8 cellular contexts compared by ENCODE assay signal in the genomic region with DNA sequence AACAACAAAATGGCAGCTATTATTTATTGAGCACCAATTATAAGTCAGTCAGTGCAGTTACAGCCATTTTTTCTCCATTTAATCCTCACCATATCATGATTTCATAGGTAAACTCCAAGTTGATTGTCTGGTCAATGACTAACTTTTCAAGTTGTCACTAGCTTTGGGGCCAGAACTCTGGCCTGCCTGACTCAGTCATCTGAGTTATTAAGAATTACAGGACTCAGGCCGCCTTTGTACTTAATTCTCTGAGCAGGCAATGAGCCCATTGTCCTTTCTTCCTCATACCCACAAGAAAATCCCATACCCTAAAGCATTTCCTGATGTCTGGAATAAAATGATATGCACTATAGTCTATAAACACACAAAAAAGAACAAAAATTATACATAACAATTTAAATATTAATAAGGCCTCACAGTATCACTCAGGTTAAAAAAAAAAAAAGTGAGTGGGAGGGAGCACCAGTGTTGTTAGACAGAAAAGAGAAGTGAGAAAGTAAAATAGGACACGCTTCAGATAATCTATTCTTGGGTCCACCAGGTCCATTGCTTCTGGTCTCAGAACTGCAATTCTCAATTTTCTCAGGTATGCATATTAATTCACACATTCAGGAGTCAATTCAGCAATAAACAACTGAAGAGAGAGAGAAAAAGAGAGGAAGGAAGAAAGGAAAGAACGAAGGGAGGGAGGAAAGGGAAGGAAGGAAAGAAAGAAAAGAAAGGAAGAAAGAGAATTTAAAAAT.
DNase-seq lines count a peak whose midpoint lies in the region; ATAC-seq and TF ChIP-seq lines count a peak whose summit lies in the region.

No MANE protein-coding gene starts in this region.

- CTCF ChIA-PET in activated B cell treated with CpG ODN at 0.5 μM for 24 hours (lab: Charles Lee): interaction anchor here (1.5 kb wide), 1 partner anchor 103 kb away, joined by 5 read pairs; a partner anchor contains a TSS
- CTCF ChIA-PET in activated CD4-positive, alpha-beta memory T cell treated with anti-CD3 and anti-CD28 coated beads for 36 hours (lab: Charles Lee): no interaction called here

- H3K27ac Mint-ChIP-seq in activated B cell treated with CpG ODN at 0.5 μM for 24 hours: peak overlapping the region; percentile 84
- H3K27ac Mint-ChIP-seq in activated CD4-positive, alpha-beta memory T cell treated with anti-CD3 and anti-CD28 coated beads for 36 hours: no peak overlapping the region

- intact Hi-C loops in activated B cell treated with CpG ODN at 0.5 μM for 24 hours (cut with micrococcal nuclease): loop anchor here (1.0 to 10.0 kb wide), 4 partner anchors 16 to 506 kb away; a partner anchor contains a TSS
- intact Hi-C loops in activated CD4-positive, alpha-beta memory T cell treated with anti-CD3 and anti-CD28 coated beads for 36 hours (cut with micrococcal nuclease): no loop called here

- H3K4me3 Mint-ChIP-seq in activated B cell treated with CpG ODN at 0.5 μM for 24 hours: peak overlapping the region; percentile 74
- no peak overlapping the region for H3K4me3 Mint-ChIP-seq in activated CD4-positive, alpha-beta memory T cell treated with anti-CD3 and anti-CD28 coated beads for 36 hours

- H3K36me3 Mint-ChIP-seq in activated B cell treated with CpG ODN at 0.5 μM for 24 hours (ENCODE audit: low read depth): peaks cover 2% of the 10 kb centered on the region
- peaks cover 2% of the 10 kb centered on the region for H3K36me3 Mint-ChIP-seq in activated CD4-positive, alpha-beta memory T cell treated with anti-CD3 and anti-CD28 coated beads for 36 hours

- no peaks in the 10 kb centered on the region for H3K9me3 Mint-ChIP-seq in activated B cell treated with CpG ODN at 0.5 μM for 24 hours
- no peaks in the 10 kb centered on the region for H3K9me3 Mint-ChIP-seq in activated CD4-positive, alpha-beta memory T cell treated with anti-CD3 and anti-CD28 coated beads for 36 hours

- TF ChIP-seq CTCF in GM10266 (IDR thresholded peaks at IDR 0.05; ENCODE audit: control insufficient read depth, insufficient read depth, low read depth, missing control alignments) (no peak), activated B cell treated with CpG ODN at 0.5 μM for 24 hours (IDR thresholded peaks at IDR 0.05) (no peak)

- H3K4me1 Mint-ChIP-seq in activated B cell treated with CpG ODN at 0.5 μM for 24 hours: peaks cover 39% of the 10 kb centered on the region
- H3K4me1 Mint-ChIP-seq in activated CD4-positive, alpha-beta memory T cell treated with anti-CD3 and anti-CD28 coated beads for 36 hours (ENCODE audit: low read depth): peaks cover 2% of the 10 kb centered on the region

- POLR2A ChIA-PET in activated B cell treated with CpG ODN at 0.5 μM for 24 hours (lab: Charles Lee): interaction anchor here (0.7 kb wide), 1 partner anchor 224 kb away, joined by 3 read pairs; no protein-coding TSS in a partner anchor
- POLR2A ChIA-PET in activated CD4-positive, alpha-beta memory T cell treated with anti-CD3 and anti-CD28 coated beads for 36 hours (lab: Charles Lee): interaction anchor here (0.5 kb wide), 1 partner anchor 65 kb away, joined by 3 read pairs; no protein-coding TSS in a partner anchor

- H3K27me3 Mint-ChIP-seq in activated B cell treated with CpG ODN at 0.5 μM for 24 hours: no peaks in the 10 kb centered on the region
- no peaks in the 10 kb centered on the region for H3K27me3 Mint-ChIP-seq in activated CD4-positive, alpha-beta memory T cell treated with anti-CD3 and anti-CD28 coated beads for 36 hours

- peak; percentile 65 for ATAC-seq in GM19468 (IDR thresholded peaks at IDR 0.05; ENCODE audit: extremely low read depth, unreplicated experiment)
- ATAC-seq in HG03108 (IDR thresholded peaks at IDR 0.05; ENCODE audit: unreplicated experiment): peak; percentile 71
- peak; percentile 96 for ATAC-seq in activated B cell treated with CpG ODN at 0.5 μM for 24 hours (ENCODE audit: low read depth)
- ATAC-seq in HG03045 (IDR thresholded peaks at IDR 0.05; ENCODE audit: unreplicated experiment): no peak

- DNase-seq in GM10266 (ENCODE audit: extremely low spot score): peak; percentile 53
- DNase-seq in activated B cell treated with CpG ODN at 0.5 μM for 24 hours: no peak
- DNase-seq in SKM-1 (lab: John Stamatoyannopoulos, UW; ENCODE audit: unreplicated experiment): no peak
- DNase-seq in stimulated activated CD4-positive, alpha-beta T cell treated with anti-CD3 and anti-CD28 coated beads, Interleukin-4, amount 100 ng/mL, for 4 hours: no peak
- DNase-seq in activated CD4-positive, alpha-beta memory T cell treated with anti-CD3 and anti-CD28 coated beads for 36 hours: no peak
